In the genomic region with DNA sequence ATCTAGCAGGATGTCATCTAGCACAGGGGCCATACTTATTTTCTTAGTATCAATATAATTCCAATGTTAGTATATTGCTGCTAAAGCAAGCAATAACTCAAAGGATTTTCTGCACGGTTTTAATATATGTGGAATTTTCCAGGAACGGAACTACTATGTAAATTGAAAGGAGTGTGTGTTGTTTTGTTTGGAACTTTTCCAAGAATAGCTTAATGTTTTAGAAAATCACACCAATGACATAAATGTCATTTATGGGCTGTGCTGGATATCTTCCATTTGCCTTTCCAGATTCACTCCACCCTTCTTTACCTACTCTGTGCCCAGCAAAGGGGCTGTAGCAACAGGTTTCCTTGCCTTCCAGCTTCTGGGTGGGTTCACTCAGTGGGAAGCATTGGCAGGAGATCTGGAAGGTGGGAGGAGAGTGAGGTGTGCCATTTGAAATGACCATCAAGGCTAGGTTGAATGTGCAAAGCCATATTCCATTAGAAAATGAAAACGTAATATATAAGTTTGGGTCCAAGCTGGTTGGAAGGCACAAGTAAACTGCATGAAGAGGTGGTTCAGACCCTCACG, we compare ENCODE assay signal across 17 cellular contexts. TPM values are rescaled to one million over a fixed set of nuclear protein-coding genes. Genes with fewer than 3 reads are reported as not detected.
A peak's percentile ranks its signal among the peaks of the same experiment; 100 is the strongest.
DNase-seq lines count a peak whose midpoint lies in the region; ATAC-seq, FAIRE-seq and TF ChIP-seq lines count a peak whose summit lies in the region.
"Had no signal": no experiment of that assay in that cellular context is flagged by ENCODE, and none has a peak within 500 bp of the region (broad histone marks: within the 10 kb centered on the region; RNA-seq: fewer than 3 reads in every experiment).

No MANE protein-coding gene starts in this region.

- no peak overlapping the region for H2AK5ac ChIP-seq in H1 (ENCODE audit: low read depth, low read length)

- DNase-seq in Caki2 (ENCODE audit: low read depth) (peak; percentile 30), LNCaP clone FGC (ENCODE audit: low read depth) (peak; percentile 15), H1 (ENCODE audit: low read depth in 1 of 2, low spot score in 2 of 2) (no peak), pancreas (no peak), gastrocnemius medialis (no peak), SKM-1 treated with dmso at 0.1 percent for 144 hours (lab: John Stamatoyannopoulos, UW; ENCODE audit: unreplicated experiment) (no peak)
- DNase-seq: CD8-positive, alpha-beta T cell; DMS153; NCI-H187 treated with DMSO at 0.1 percent for 48 hours; NCI-H2171 treated with DMSO at 0.1 percent for 48 hours; NCI-H510A; PC-3; T-cell had no signal

- H3K4me3 ChIP-seq in LNCaP clone FGC (ENCODE audit: low read depth, low read length) (no peak overlapping the region), H1 (ENCODE audit: extremely low read depth in 1 of 4, insufficient read depth in 2 of 4, low read depth in 3 of 4, low read length in 4 of 4) (no peak overlapping the region), pancreas (no peak overlapping the region), gastrocnemius medialis (no peak overlapping the region)

- no peak overlapping the region for H3K56ac ChIP-seq in H1 (replicated peaks; ENCODE audit: insufficient read length, low read depth, low read length)

- no peak overlapping the region for H2AFZ ChIP-seq in H1 (ENCODE audit: low read length)

- TF ChIP-seq CTCF in LNCaP clone FGC (IDR thresholded peaks at IDR 0.05; ENCODE audit: control insufficient read depth, extremely low read depth, insufficient read depth), result no peak
- TF ChIP-seq CTCF in H1 (IDR thresholded peaks at IDR 0.05; ENCODE audit: control extremely low read depth in 1 of 3, insufficient read depth in 1 of 3, low read depth in 1 of 3, low read length in 3 of 3), result no peak
- no peak for TF ChIP-seq CTCF in pancreas (IDR thresholded peaks at IDR 0.05)
- no peak for TF ChIP-seq CTCF in gastrocnemius medialis (IDR thresholded peaks at IDR 0.05 in 4 of 5, conservative IDR thresholded peaks at IDR 0.05 in 1 of 5)

- no peaks in the 10 kb centered on the region for H3K79me2 ChIP-seq in H1 (ENCODE audit: control insufficient read depth in 1 of 2, insufficient read depth in 2 of 2, low read length in 2 of 2)

- no peak overlapping the region for H4K91ac ChIP-seq in H1 (replicated peaks; ENCODE audit: insufficient read length, low read length)

- H3K4ac ChIP-seq in H1 (replicated peaks; ENCODE audit: insufficient read length, low read depth, low read length), result no peak overlapping the region

- in situ Hi-C loops in Caki2 (cut with HindIII; ENCODE audit: low pct_unique_long_range_greater_than_20kb, low sequenced_read_pairs), result no loop called here
- in situ Hi-C loops in gastrocnemius medialis (cut with MboI; ENCODE audit: low sequenced_read_pairs in 4 of 4), result no loop called here

- 94% methylated on average over 4 of the region's 4 CpGs; no CpG with 5 or more reads in 1 of the 2 experiments for WGBS in H1 (ENCODE audit: extremely low coverage in 1 of 2, insufficient coverage in 1 of 2, insufficient read length in 1 of 2, insufficient replicate concordance in 2 of 2, low coverage in 1 of 2, low lambda C conversion rate in 2 of 2, missing lambda C conversion rate in 1 of 2), 2 experiments
- WGBS in pancreas, 2 donors, result 29 to 40% methylated on average over 4 of the region's 4 CpGs

- H3K27ac ChIP-seq in H1 (ENCODE audit: low read depth, low read length) (no peak overlapping the region), pancreas (no peak overlapping the region), gastrocnemius medialis (no peak overlapping the region)

- TF ChIP-seq EP300 in H1 (IDR thresholded peaks at IDR 0.05; ENCODE audit: borderline replicate concordance in 1 of 2, low read depth in 2 of 2, low read length in 2 of 2), result no peak

- 0 out of 2 replicates have a peak overlapping the region, but pooled peaks have one; percentile 10 for H2BK20ac ChIP-seq in H1 (ENCODE audit: low read length)

- H3K18ac ChIP-seq in H1 (ENCODE audit: extremely low read depth, low read length), result no peak overlapping the region

- CTCF ChIA-PET in H1 (lab: Charles Lee; ENCODE audit: partially characterized antibody), result interaction anchor here (0.6 to 0.9 kb wide), 2 partner anchors 19 to 50 kb away, joined by 3 to 4 read pairs; no protein-coding TSS in a partner anchor

- no peaks in the 10 kb centered on the region for H4K20me1 ChIP-seq in H1 (replicated peaks in 1 of 2; ENCODE audit: control insufficient read depth in 1 of 2, insufficient read depth in 2 of 2, low read length in 2 of 2)

- no peaks in the 10 kb centered on the region for H3K79me1 ChIP-seq in H1 (ENCODE audit: low read depth, low read length)

- no peak overlapping the region for H2BK5ac ChIP-seq in H1 (ENCODE audit: low read depth, low read length)

- H4K5ac ChIP-seq in H1 (ENCODE audit: insufficient read length, low read depth, low read length), result no peak overlapping the region

- no peak overlapping the region for H2BK15ac ChIP-seq in H1 (ENCODE audit: low read length)

- no peaks in the 10 kb centered on the region for H3K27me3 ChIP-seq in H1 (replicated peaks in 1 of 4; ENCODE audit: control insufficient read depth in 3 of 4, extremely low read depth in 1 of 4, insufficient read depth in 3 of 4, low read length in 3 of 4)
- no peaks in the 10 kb centered on the region for H3K27me3 ChIP-seq in pancreas
- H3K27me3 ChIP-seq in gastrocnemius medialis, result no peaks in the 10 kb centered on the region

- ATAC-seq in pancreas (peak in 3 of 4 donors; percentile 35 to 46 (median 45)), HG03045 (IDR thresholded peaks at IDR 0.05; ENCODE audit: unreplicated experiment) (no peak), gastrocnemius medialis (no peak)
- ATAC-seq: CD8-positive, alpha-beta T cell; PC-3; T-cell had no signal

- H3K4me1 ChIP-seq in H1 (replicated peaks in 1 of 4; ENCODE audit: control insufficient read depth in 3 of 4, insufficient read depth in 4 of 4, low read length in 3 of 4) (no peaks in the 10 kb centered on the region), pancreas (peaks cover 6 to 8% (median 7%) of the 10 kb centered on the region in 3 donors), gastrocnemius medialis (no peaks in the 10 kb centered on the region)

- H3K36me3 ChIP-seq in H1 (ENCODE audit: control insufficient read depth in 2 of 4, insufficient read depth in 4 of 4, low read length in 3 of 4) (no peaks in the 10 kb centered on the region), pancreas (no peaks in the 10 kb centered on the region), gastrocnemius medialis (no peaks in the 10 kb centered on the region)

- H3K23ac ChIP-seq in H1 (ENCODE audit: insufficient read length), result no peak overlapping the region

- no peaks in the 10 kb centered on the region for H3K23me2 ChIP-seq in H1 (ENCODE audit: low read depth, low read length)

- intact Hi-C loops in pancreas (cut with DNase I), result no loop called here
- intact Hi-C loops in gastrocnemius medialis (cut with DNase I; ENCODE audit: low total_unique reads), result no loop called here

- H2BK12ac ChIP-seq in H1 (ENCODE audit: low read depth, low read length), result no peak overlapping the region

- no peak overlapping the region for H4K8ac ChIP-seq in H1 (ENCODE audit: extremely low read depth, insufficient read depth, low read length)

- H3K9me3 ChIP-seq in H1 (ENCODE audit: insufficient read depth in 2 of 2, low read depth in 1 of 2, low read length in 1 of 2) (no peaks in the 10 kb centered on the region), pancreas (no peaks in the 10 kb centered on the region), gastrocnemius medialis (no peaks in the 10 kb centered on the region)

- no peak for TF ChIP-seq POLR2A in H1 (IDR thresholded peaks at IDR 0.05; ENCODE audit: control extremely low read depth in 1 of 2, low read depth in 2 of 2, low read length in 2 of 2)
- TF ChIP-seq POLR2A in gastrocnemius medialis (IDR thresholded peaks at IDR 0.05), result no peak

- no peak overlapping the region for H3K9ac ChIP-seq in H1 (replicated peaks in 1 of 4; ENCODE audit: extremely low read depth in 1 of 4, low read depth in 3 of 4, low read length in 3 of 4)

- no peak for TF ChIP-seq RAD21 in H1 (IDR thresholded peaks at IDR 0.05 in 1 of 2, conservative IDR thresholded peaks at IDR 0.05 in 1 of 2; ENCODE audit: low read depth in 2 of 2, low read length in 2 of 2)

- no peak overlapping the region for H2BK120ac ChIP-seq in H1 (replicated peaks; ENCODE audit: low read depth, low read length)

- no peak for FAIRE-seq in H1 (lab: Jason Lieb, UNC)
- FAIRE-seq in pancreas (lab: Jason Lieb, UNC), result peak; percentile 5
- FAIRE-seq: GM12891, GM19239, H54 had no signal

- H3K14ac ChIP-seq in H1 (ENCODE audit: insufficient read length), result no peak overlapping the region

- no peak overlapping the region for H3K4me2 ChIP-seq in H1 (ENCODE audit: insufficient read depth in 1 of 2, low read depth in 2 of 2, low read length in 2 of 2)

- POLR2A ChIA-PET in H1 (lab: Charles Lee; ENCODE audit: partially characterized antibody), result no interaction called here

TF ChIP-seq in H1, 55 proteins besides CTCF, POLR2A, EP300 and RAD21 (continues in another document):
- TF ChIP-seq SAP30 (IDR thresholded peaks at IDR 0.05; ENCODE audit: insufficient read depth, insufficient replicate concordance, low read length) (no peak), KDM1A (IDR thresholded peaks at IDR 0.05; ENCODE audit: borderline replicate concordance, low read length) (no peak), NRF1 (IDR thresholded peaks at IDR 0.05; ENCODE audit: low read depth, low read length) (no peak), EGR1 (IDR thresholded peaks at IDR 0.05; ENCODE audit: borderline replicate concordance, low read depth, low read length) (no peak), YY1 (IDR thresholded peaks at IDR 0.05; ENCODE audit: low read depth, low read length) (no peak), EZH2 (IDR thresholded peaks at IDR 0.05; ENCODE audit: low read depth, low read length, severe bottlenecking) (no peak), CEBPB (IDR thresholded peaks at IDR 0.05; ENCODE audit: low read depth, low read length) (no peak)

RNA-seq across cellular contexts. Expression of gene ZFX, which starts 25.2 kb away (rescaled TPM):
- total RNA-seq in Caki2 (2014; rRNA removed; shearing (Covaris generic); ENCODE audit: low replicate concordance), result 7.2 and 12.2 TPM in 2 replicates
- 22.0 and 24.3 TPM in 2 replicates for total RNA-seq in H1 (2021; fragmentation: NEBNext Ultra II Directional; extraction: Animal tissue kit (Norgen Biotek cat#: 25700))
- polyA plus RNA-seq in H1 (2011; rRNA removed) (2.8 and 7.1 TPM in 2 replicates), pancreas (1 to 10 TPM; 4.4 to 8.8 TPM)
- 5.8 TPM for polyA plus RNA-seq in H1 (2011; cell fraction: cytosol; rRNA removed)
- 4.5 TPM for polyA plus RNA-seq in H1 (2011; cell fraction: nucleus; rRNA removed)
- 6.1 to 9.5 TPM (median 7.2 TPM) in 4 replicates for polyA plus RNA-seq in H1 (2012, experiment 1 of 2)
- 0.25 TPM for polyA plus RNA-seq in H1 (2012, experiment 2 of 2)
- polyA plus RNA-seq in H1 (2013, experiment 1 of 2), result 6.1 TPM
- 7.1 TPM for polyA plus RNA-seq in H1 (2013, experiment 2 of 2)
- polyA minus RNA-seq in H1 (2011; rRNA and poly(A)+ RNA removed), result 36.4 and 47.0 TPM in 2 replicates
- polyA minus RNA-seq in H1 (2011; cell fraction: cytosol; rRNA and poly(A)+ RNA removed), result 15.5 TPM
- polyA minus RNA-seq in H1 (2011; cell fraction: nucleus; rRNA and poly(A)+ RNA removed), result 24.1 TPM
- total RNA-seq in pancreas (10 to 100 TPM; 19.0 to 40.3 (median 26.4) TPM), gastrocnemius medialis (10 to 100 TPM; 42.9 to 63.3 (median 57.3) TPM)

Comparison
In these comparisons a context has a peak if more than half of its experiments do, and no peak if none do; other contexts are left out.
1. DNase-seq: peak in Caki2 (single experiment) and LNCaP clone FGC (single experiment); none in H1 (0 of 2), pancreas (0 of 6), gastrocnemius medialis (0 of 2) and SKM-1 treated with dmso at 0.1 percent for 144 hours (single experiment).
2. ATAC-seq: peak in pancreas (3 of 4); none in HG03045 (single experiment) and gastrocnemius medialis (0 of 2).